In the genomic region with DNA sequence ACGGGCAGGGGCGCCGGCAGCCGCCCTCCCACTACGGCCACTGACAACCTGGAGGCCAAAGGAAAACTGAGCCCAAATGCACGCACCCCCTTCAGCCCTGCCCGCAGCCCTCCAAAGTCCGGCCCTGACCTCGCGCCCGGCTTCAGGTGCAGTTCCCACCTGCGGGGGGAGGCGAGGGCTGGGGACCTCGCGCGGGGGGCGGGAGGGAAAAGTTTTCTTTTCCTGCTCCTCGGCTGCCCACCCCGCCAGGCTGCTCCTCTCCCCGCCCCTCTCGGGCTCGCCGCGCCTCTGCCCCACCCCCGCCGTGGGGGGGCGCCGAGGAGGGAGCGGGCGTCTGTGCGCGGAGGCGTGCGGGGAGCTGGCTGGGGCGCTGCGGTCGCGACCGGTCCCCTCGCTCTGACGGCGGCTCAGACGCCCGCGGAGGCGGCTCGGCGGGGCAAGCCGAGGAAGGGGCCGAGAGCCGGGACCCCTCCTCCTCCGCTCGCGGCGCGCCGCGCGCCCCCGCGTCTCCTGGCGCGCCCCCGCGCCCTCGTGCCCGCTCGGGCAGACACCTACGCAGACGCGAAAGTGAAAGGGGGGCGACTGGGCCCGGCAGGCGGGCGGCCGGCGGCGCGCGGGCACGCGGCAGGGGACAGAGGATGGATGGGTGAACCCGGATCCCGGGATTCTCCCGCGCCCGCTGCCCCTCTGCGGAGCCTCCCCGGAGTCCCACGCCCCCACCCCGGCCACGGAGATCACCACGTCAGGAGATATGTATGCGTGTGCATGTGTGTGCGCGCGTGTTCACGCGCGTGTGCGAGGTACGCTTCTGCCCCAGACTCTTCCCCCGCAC, we compare ENCODE assay signal across 8 cellular contexts. TPM values are rescaled to one million over a fixed set of nuclear protein-coding genes. Genes with fewer than 3 reads are reported as not detected.
DNase-seq lines count a peak whose midpoint lies in the region; ATAC-seq and TF ChIP-seq lines count a peak whose summit lies in the region.

No MANE protein-coding gene starts in this region.

- no peak overlapping the region for H3K27ac Mint-ChIP-seq in Caco-2 (ENCODE audit: unreplicated experiment)

- peak overlapping the region; percentile 84 for H3K27ac ChIP-seq in colonic mucosa
- peak overlapping the region; percentile 75 for H3K27ac ChIP-seq in lower lobe of right lung
- no peak overlapping the region for H3K27ac ChIP-seq in RWPE1

- H3K4me3 ChIP-seq in Caco-2 (ENCODE audit: low read depth, low read length) (peak overlapping the region; percentile 41), colonic mucosa (peak overlapping the region; percentile 87), lower lobe of right lung (peak overlapping the region; percentile 97)

- H3K4me3 Mint-ChIP-seq in Caco-2 (ENCODE audit: unreplicated experiment): peak overlapping the region; percentile 67

- H3K36me3 ChIP-seq in Caco-2 (ENCODE audit: control insufficient read depth, insufficient read depth, low read length) (no peaks in the 10 kb centered on the region), colonic mucosa (no peaks in the 10 kb centered on the region), lower lobe of right lung (no peaks in the 10 kb centered on the region)

- H3K9ac ChIP-seq in colonic mucosa (ENCODE audit: low read depth in 2 of 2, low read length in 2 of 2): peak overlapping the region; percentile 92 to 100

- peaks cover 17% of the 10 kb centered on the region for H3K27me3 Mint-ChIP-seq in Caco-2 (ENCODE audit: insufficient read depth, unreplicated experiment)

- CTCF ChIA-PET in Caco-2 (lab: Charles Lee): no interaction called here
- CTCF ChIA-PET in RWPE1 (lab: Yijun Ruan, JAX): no interaction called here

- BruUV-seq in Caco-2 (replicated peaks; lab: Mats Ljungman, UMichigan): no TSS peak

- H3K9me3 ChIP-seq in Caco-2 (no peaks in the 10 kb centered on the region), colonic mucosa (no peaks in the 10 kb centered on the region), lower lobe of right lung (no peaks in the 10 kb centered on the region)

- H3K27me3 ChIP-seq in Caco-2 (replicated peaks; ENCODE audit: control insufficient read depth, insufficient read depth, low read length): no peaks in the 10 kb centered on the region; the same call in 1 of the 2 replicates
- no peaks in the 10 kb centered on the region for H3K27me3 ChIP-seq in colonic mucosa
- H3K27me3 ChIP-seq in lower lobe of right lung (ENCODE audit: low read depth): peaks cover 4% of the 10 kb centered on the region

- DNase-seq in Caco-2 (peak in 1 of 2 experiments; percentile 12), colonic mucosa (peak; percentile 77), lower lobe of right lung (peak; percentile 71), RWPE1 (ENCODE audit: low spot score) (no peak), A172 (ENCODE audit: low spot score) (no peak)
- DNase-seq in activated CD4-positive, alpha-beta T cell treated with anti-CD3 and anti-CD28 coated beads for 48 hours: peak; percentile 64
- DNase-seq in stimulated activated CD4-positive, alpha-beta T cell treated with anti-CD3 and anti-CD28 coated beads, Interleukin-4, amount 100 ng/mL, for 24 hours: peak; percentile 56

- intact Hi-C loops in Caco-2 (cut with micrococcal nuclease; ENCODE audit: unreplicated experiment) (loop anchor here (10.0 kb wide), 2 partner anchors 350 to 820 kb away; no protein-coding TSS in a partner anchor), colonic mucosa (cut with DNase I) (no loop called here), lower lobe of right lung (cut with DNase I) (no loop called here)

- peaks cover 6% of the 10 kb centered on the region for H3K36me3 Mint-ChIP-seq in Caco-2 (ENCODE audit: insufficient read depth, unreplicated experiment)

- no peak for TF ChIP-seq CTCF in Caco-2 (IDR thresholded peaks at IDR 0.05; ENCODE audit: insufficient read depth in 1 of 2, low read depth in 1 of 2, low read length in 1 of 2, severe bottlenecking in 1 of 2, unreplicated experiment in 1 of 2)
- no peak for TF ChIP-seq CTCF in colonic mucosa (IDR thresholded peaks at IDR 0.05)
- no peak for TF ChIP-seq CTCF in lower lobe of right lung (IDR thresholded peaks at IDR 0.05)
- TF ChIP-seq CTCF in RWPE1 (conservative IDR thresholded peaks at IDR 0.05; ENCODE audit: low read depth): no peak

- peaks cover 9% of the 10 kb centered on the region for H3K4me1 ChIP-seq in Caco-2
- H3K4me1 ChIP-seq in colonic mucosa: no peaks in the 10 kb centered on the region
- H3K4me1 ChIP-seq in lower lobe of right lung: peaks cover 11% of the 10 kb centered on the region

- POLR2A ChIA-PET in Caco-2 (lab: Charles Lee): no interaction called here
- POLR2A ChIA-PET in RWPE1 (lab: Yijun Ruan, JAX; ENCODE audit: low non-redundant PET): no interaction called here

- H3K9me3 Mint-ChIP-seq in Caco-2 (ENCODE audit: unreplicated experiment): no peaks in the 10 kb centered on the region

- ATAC-seq in HG02759 (IDR thresholded peaks at IDR 0.05; ENCODE audit: unreplicated experiment) (peak; percentile 16), lower lobe of right lung (peak; percentile 45 to 46)

- H3K4me1 Mint-ChIP-seq in Caco-2 (ENCODE audit: low read depth, unreplicated experiment): peaks cover 8% of the 10 kb centered on the region

RNA-seq across cellular contexts. Expression of gene NR3C2, which starts 3.1 kb away (rescaled TPM):
- total RNA-seq in Caco-2 (2022): 0.12 and 0.16 TPM in 2 replicates
- 10 to 100 TPM; 74.8 to 96.0 TPM for total RNA-seq in colonic mucosa
- total RNA-seq in lower lobe of right lung: 31.4 TPM
- total RNA-seq in A172 (2014; rRNA removed; shearing (Covaris generic)): 1.3 and 3.3 TPM in 2 replicates

Comparison
In these comparisons a context has a peak if more than half of its experiments do, and no peak if none do; other contexts are left out.
1. DNase-seq: peak in activated CD4-positive, alpha-beta T cell treated with anti-CD3 and anti-CD28 coated beads for 48 hours (single experiment), colonic mucosa (single experiment), lower lobe of right lung (single experiment) and stimulated activated CD4-positive, alpha-beta T cell treated with anti-CD3 and anti-CD28 coated beads, Interleukin-4, amount 100 ng/mL, for 24 hours (single experiment); none in RWPE1 (single experiment) and A172 (single experiment).
2. H3K4me3 ChIP-seq: peak in every context shown above with its lines; median percentile 97 in lower lobe of right lung; 87 in colonic mucosa; 41 in Caco-2.